In genomic region chr4:120083152-120083551, GRCh38 we compare ENCODE assay signal across 18 cellular contexts. TPM values are rescaled to one million over a fixed set of nuclear protein-coding genes. Genes with fewer than 3 reads are reported as not detected.
DNase-seq lines count a peak whose midpoint lies in the region; ATAC-seq, FAIRE-seq and TF ChIP-seq lines count a peak whose summit lies in the region.
"Had no signal": no experiment of that assay in that cellular context is flagged by ENCODE, and none has a peak within 500 bp of the region (broad histone marks: within the 10 kb centered on the region; RNA-seq: fewer than 3 reads in every experiment).

No MANE protein-coding gene starts in this region.

- no peak overlapping the region for H3K18ac ChIP-seq in IMR-90 (ENCODE audit: low read depth, low read length)

- 64% methylated on average over 2 of the region's 2 CpGs for WGBS in A549 (ENCODE audit: missing lambda C conversion rate)
- no CpG with 5 or more reads among the region's 2 CpGs for WGBS in IMR-90 (ENCODE audit: extremely low coverage in 2 of 2, insufficient read length in 1 of 2), 2 experiments
- 3% methylated on average over 2 of the region's 2 CpGs for WGBS in K562 (ENCODE audit: insufficient coverage, low coverage, missing lambda C conversion rate)

- H3K23ac ChIP-seq in IMR-90 (ENCODE audit: low read depth, low read length) = no peak overlapping the region

- no peaks in the 10 kb centered on the region for H3K9me1 ChIP-seq in IMR-90 (ENCODE audit: insufficient read depth, low read length)
- H3K9me1 ChIP-seq in K562 (ENCODE audit: control insufficient read depth, insufficient read depth, low read length) = no peaks in the 10 kb centered on the region

- H3K4me2 ChIP-seq in A549 (no peak overlapping the region), IMR-90 (ENCODE audit: low read depth, low read length) (no peak overlapping the region), K562 (ENCODE audit: insufficient read depth, low read length) (no peak overlapping the region)
- H3K4me2 ChIP-seq: BLaER1, GM23338 had no signal

- H4K20me1 ChIP-seq in IMR-90 (ENCODE audit: insufficient read depth, low read length) (no peaks in the 10 kb centered on the region), K562 (replicated peaks; ENCODE audit: control insufficient read depth, insufficient read depth, low read length) (no peaks in the 10 kb centered on the region)
- H4K20me1 ChIP-seq: BLaER1 had no signal

- H4K8ac ChIP-seq in IMR-90 (ENCODE audit: low read depth in 2 of 2, low read length in 2 of 2) = no peak overlapping the region

- H3K4me1 ChIP-seq in A549 (no peaks in the 10 kb centered on the region), IMR-90 (ENCODE audit: control insufficient read depth, insufficient read depth, low read length) (no peaks in the 10 kb centered on the region), K562 (replicated peaks in 1 of 2; ENCODE audit: control insufficient read depth in 2 of 2, insufficient read depth in 2 of 2, low read length in 2 of 2) (no peaks in the 10 kb centered on the region)
- H3K4me1 ChIP-seq: BLaER1, Caco-2 had no signal

- TF ChIP-seq POLR2A in A549 (IDR thresholded peaks at IDR 0.05; ENCODE audit: low read length) (no peak), IMR-90 (IDR thresholded peaks at IDR 0.05; ENCODE audit: low read depth, low read length) (no peak), K562 (conservative IDR thresholded peaks at IDR 0.05) (no peak)

- CTCF ChIA-PET in A549 (lab: Yijun Ruan, JAX) (no interaction called here), IMR-90 (lab: Yijun Ruan, JAX) (no interaction called here), K562 (lab: Yijun Ruan, JAX; ENCODE audit: low intra/inter-chr PET ratio) (no interaction called here)

- POLR2A ChIA-PET in A549 (lab: Yijun Ruan, JAX) = no interaction called here
- POLR2A ChIA-PET in IMR-90 (lab: Charles Lee; ENCODE audit: unreplicated experiment) = no interaction called here
- POLR2A ChIA-PET in K562 (lab: Yijun Ruan, JAX) = no interaction called here

- H2AK9ac ChIP-seq in IMR-90 (replicated peaks; ENCODE audit: low read depth, low read length, poor library complexity) = no peak overlapping the region

- H3K79me2 ChIP-seq in K562 (ENCODE audit: control insufficient read depth, insufficient read depth, low read length) = no peaks in the 10 kb centered on the region

- no peaks in the 10 kb centered on the region for H3K27me3 ChIP-seq in IMR-90 (ENCODE audit: control insufficient read depth, insufficient read depth, low read length)
- no peaks in the 10 kb centered on the region for H3K27me3 ChIP-seq in K562 (ENCODE audit: control insufficient read depth in 2 of 2, insufficient read depth in 2 of 2, low read length in 2 of 2)
- H3K27me3 ChIP-seq: BLaER1 had no signal

- ATAC-seq in A549 = no peak
- no peak for ATAC-seq in IMR-90 (ENCODE audit: low read depth)
- no peak for ATAC-seq in K562
- ATAC-seq in GM18520 (IDR thresholded peaks at IDR 0.05; ENCODE audit: unreplicated experiment) = no peak
- ATAC-seq: CD8-positive, alpha-beta T cell; GM12878; GM23338 had no signal

- no peak for FAIRE-seq in A549 (lab: Jason Lieb, UNC)
- FAIRE-seq in K562 (lab: Jason Lieb, UNC) = no peak
- no peak for FAIRE-seq in RCC 7860 (lab: Jason Lieb, UNC)
- FAIRE-seq: GM12878, H54 had no signal

- no peak for TF ChIP-seq RAD21 in A549 (conservative IDR thresholded peaks at IDR 0.05 in 1 of 2, IDR thresholded peaks at IDR 0.05 in 1 of 2)
- no peak for TF ChIP-seq RAD21 in IMR-90 (IDR thresholded peaks at IDR 0.05; ENCODE audit: low read length)
- TF ChIP-seq RAD21 in K562 (CRISPR knock-in tag; conservative IDR thresholded peaks at IDR 0.05 in 1 of 2, IDR thresholded peaks at IDR 0.05 in 1 of 2) = no peak

- intact Hi-C loops in IMR-90 (cut with micrococcal nuclease) (no loop called here), K562 (cut with micrococcal nuclease) (no loop called here)

- H2BK15ac ChIP-seq in IMR-90 (ENCODE audit: low read depth, low read length) = no peak overlapping the region

- TF ChIP-seq EP300 in A549 (IDR thresholded peaks at IDR 0.05) (no peak), K562 (IDR thresholded peaks at IDR 0.05; ENCODE audit: low read length) (no peak)

- H3K27ac ChIP-seq in A549 (no peak overlapping the region), IMR-90 (ENCODE audit: insufficient read depth, low read length) (no peak overlapping the region), K562 (ENCODE audit: extremely low read depth, low read depth, low read length) (no peak overlapping the region), coronary artery (no peak overlapping the region)
- H3K27ac ChIP-seq: BLaER1, C4-2B had no signal

- H3K79me1 ChIP-seq in IMR-90 (ENCODE audit: low read depth in 1 of 2, low read length in 2 of 2) = no peaks in the 10 kb centered on the region

- H3K9ac ChIP-seq in IMR-90 (ENCODE audit: low read depth, low read length) = no peak overlapping the region
- H3K9ac ChIP-seq in K562 (ENCODE audit: insufficient read depth in 1 of 2, low read depth in 2 of 2, low read length in 2 of 2) = no peak overlapping the region
- H3K9ac ChIP-seq: BLaER1 had no signal

- BruUV-seq in IMR-90 (replicated peaks; lab: Mats Ljungman, UMichigan) (no TSS peak), K562 (replicated peaks; lab: Mats Ljungman, UMichigan) (no TSS peak)

- H3K4me3 ChIP-seq in A549 (no peak overlapping the region), IMR-90 (ENCODE audit: insufficient read depth, low read depth, low read length) (no peak overlapping the region), K562 (no peak overlapping the region), coronary artery (no peak overlapping the region)
- H3K4me3 ChIP-seq: BLaER1, GM12878, HAP-1 had no signal

- no peak overlapping the region for H2BK120ac ChIP-seq in IMR-90 (ENCODE audit: low read depth, low read length)

- H3K14ac ChIP-seq in IMR-90 (replicated peaks; ENCODE audit: low read depth, low read length) = no peak overlapping the region

- H3K9me3 ChIP-seq in A549 = no peaks in the 10 kb centered on the region
- H3K9me3 ChIP-seq in IMR-90 (ENCODE audit: control insufficient read depth, insufficient read depth, low read length) = no peaks in the 10 kb centered on the region
- H3K9me3 ChIP-seq in K562 (replicated peaks; ENCODE audit: control insufficient read depth, insufficient read depth, low read depth, low read length) = no peaks in the 10 kb centered on the region
- H3K9me3 ChIP-seq: Caco-2, HAP-1 had no signal

- dilution Hi-C loops in IMR-90 (cut with HindIII; ENCODE audit: low sequenced_read_pairs, unreplicated experiment) = no loop called here

- H2AFZ ChIP-seq in IMR-90 (replicated peaks; ENCODE audit: low read length, poor library complexity) = no peak overlapping the region
- H2AFZ ChIP-seq in K562 (ENCODE audit: low read depth, low read length) = no peak overlapping the region
- H2AFZ ChIP-seq: GM23338 had no signal

- H3K4ac ChIP-seq in IMR-90 (ENCODE audit: low read depth, low read length) = no peak overlapping the region

- H2AK5ac ChIP-seq in IMR-90 (ENCODE audit: low read depth, low read length) = no peak overlapping the region

- H4K5ac ChIP-seq in IMR-90 (ENCODE audit: low read depth, low read length) = no peak overlapping the region

- in situ Hi-C loops in IMR-90 (cut with MboI; ENCODE audit: low sequenced_read_pairs) = no loop called here
- in situ Hi-C loops in K562 (cut with MboI) = no loop called here

- H3K56ac ChIP-seq in IMR-90 (ENCODE audit: extremely low read depth, insufficient read depth, low read length) = no peak overlapping the region

- no peak overlapping the region for H4K91ac ChIP-seq in IMR-90 (ENCODE audit: insufficient read depth, low read depth, low read length)

- no peak for DNase-seq in A549 (ENCODE audit: low read depth in 1 of 2, low spot score in 1 of 2)
- no peak for DNase-seq in IMR-90
- no peak for DNase-seq in K562 (ENCODE audit: extremely low read depth in 1 of 4, low spot score in 3 of 4)
- no peak for DNase-seq in RCC 7860 (ENCODE audit: low spot score)
- no peak for DNase-seq in coronary artery (ENCODE audit: low spot score)
- DNase-seq: Caco-2; CD4-positive, CD25-positive, alpha-beta regulatory T cell; CD8-positive, alpha-beta T cell; DMS153; DND-41; HFFc6 had no signal

- H2BK5ac ChIP-seq in IMR-90 (ENCODE audit: low read depth, low read length, poor library complexity, severe bottlenecking) = no peak overlapping the region

- no peak overlapping the region for H2BK20ac ChIP-seq in IMR-90 (ENCODE audit: low read depth, low read length)

- H3K36me3 ChIP-seq in IMR-90 (ENCODE audit: control insufficient read depth, insufficient read depth, low read length) (no peaks in the 10 kb centered on the region), K562 (ENCODE audit: control insufficient read depth, insufficient read depth, low read length) (no peaks in the 10 kb centered on the region)
- H3K36me3 ChIP-seq: BLaER1, HAP-1 had no signal

- TF ChIP-seq CTCF in A549 (IDR thresholded peaks at IDR 0.05) (no peak), IMR-90 (conservative IDR thresholded peaks at IDR 0.05; ENCODE audit: low read depth, low read length) (no peak), K562 (IDR thresholded peaks at IDR 0.05 in 2 of 3, conservative IDR thresholded peaks at IDR 0.05 in 1 of 3; ENCODE audit: insufficient read depth in 2 of 3, low read depth in 1 of 3, low read length in 3 of 3) (no peak), coronary artery (IDR thresholded peaks at IDR 0.05) (no peak)

RNA-seq across cellular contexts. Expression of gene MAD2L1, which starts 16.5 kb away (rescaled TPM):
- 52.8 and 77.8 TPM in 2 replicates for polyA plus RNA-seq in A549 (2011; rRNA removed)
- polyA plus RNA-seq in A549 (2012; cell fraction: cytosol; rRNA removed) = 60.9 and 64.7 TPM in 2 replicates
- 9.2 and 25.6 TPM in 2 replicates for polyA plus RNA-seq in A549 (2012; cell fraction: nucleus; rRNA removed)
- polyA plus RNA-seq in A549 (2017; fragmentation: RNase III; extraction: RNeasy Plus Mini Kit Qiagen cat#74134 plus additional on column Dnase treatment) = 63.7 to 71.3 TPM (median 65.3 TPM) in 3 replicates
- polyA minus RNA-seq in A549 (2011; rRNA and poly(A)+ RNA removed) = 12.8 and 22.6 TPM in 2 replicates
- total RNA-seq in IMR-90 (2012; rRNA removed) = 13.6 and 32.2 TPM in 2 replicates
- 15.2 and 19.0 TPM in 2 replicates for polyA plus RNA-seq in IMR-90 (2012; rRNA removed)
- polyA plus RNA-seq in IMR-90 (2012; cell fraction: cytosol; rRNA removed) = 1.3 and 2.1 TPM in 2 replicates
- polyA plus RNA-seq in IMR-90 (2012; cell fraction: nucleus; rRNA removed; ENCODE audit: low replicate concordance) = 0.81 and 3.5 TPM in 2 replicates
- 24.4 and 36.0 TPM in 2 replicates for total RNA-seq in K562 (2011; cell fraction: chromatin; rRNA removed; ENCODE audit: low replicate concordance)
- 30.1 and 33.0 TPM in 2 replicates for total RNA-seq in K562 (2011; cell fraction: nucleolus; rRNA removed)
- 34.8 and 42.7 TPM in 2 replicates for total RNA-seq in K562 (2011; cell fraction: nucleoplasm; rRNA removed)
- total RNA-seq in K562 (2014; rRNA removed) = 112 and 129 TPM in 2 replicates
- total RNA-seq in K562 (2014; rRNA removed; fragmentation: Illumina TruSeq; extraction: Trizol) = 164 and 178 TPM in 2 replicates
- total RNA-seq in K562 (2015; rRNA removed; fragmentation: Illumina TruSeq; extraction: Trizol) = 110 and 115 TPM in 2 replicates
- total RNA-seq in K562 (2021) = 98.5 and 103 TPM in 2 replicates
- polyA plus RNA-seq in K562 (2011; rRNA removed) = 161 and 193 TPM in 2 replicates
- polyA plus RNA-seq in K562 (2011; cell fraction: cytosol; rRNA removed) = 73.3 and 97.3 TPM in 2 replicates
- polyA plus RNA-seq in K562 (2011; cell fraction: nucleus; rRNA removed) = 75.5 and 111 TPM in 2 replicates
- 91.8 and 167 TPM in 2 replicates for polyA plus RNA-seq in K562 (2012)
- 75.0 and 84.4 TPM in 2 replicates for polyA plus RNA-seq in K562 (2014; fragmentation: Illumina TruSeq; extraction: Trizol)
- 100 to 1,000 TPM; 395 to 494 TPM for polyA plus RNA-seq in K562 (2014; fragmentation: Nextera tagmentation; extraction: Ambion mirVana)
- 78.9 and 103 TPM in 2 replicates for polyA plus RNA-seq in K562 (2014; rRNA removed)
- 66.8 and 77.7 TPM in 2 replicates for polyA minus RNA-seq in K562 (2011; rRNA and poly(A)+ RNA removed)
- 33.4 and 59.5 TPM in 2 replicates for polyA minus RNA-seq in K562 (2011; cell fraction: cytosol; rRNA and poly(A)+ RNA removed)
- polyA minus RNA-seq in K562 (2011; cell fraction: nucleus; rRNA and poly(A)+ RNA removed) = 38.8 and 63.4 TPM in 2 replicates

Comparison
In these comparisons a context has a peak if more than half of its experiments do, and no peak if none do; other contexts are left out.
1. Of the 35 proteins assayed by ChIP-seq in both K562 and A549: peak only in K562: none; only in A549: none; in both: MAFK; in neither: 34.